Comparison of ENCODE assay signal across 14 cellular contexts in the genomic region with DNA sequence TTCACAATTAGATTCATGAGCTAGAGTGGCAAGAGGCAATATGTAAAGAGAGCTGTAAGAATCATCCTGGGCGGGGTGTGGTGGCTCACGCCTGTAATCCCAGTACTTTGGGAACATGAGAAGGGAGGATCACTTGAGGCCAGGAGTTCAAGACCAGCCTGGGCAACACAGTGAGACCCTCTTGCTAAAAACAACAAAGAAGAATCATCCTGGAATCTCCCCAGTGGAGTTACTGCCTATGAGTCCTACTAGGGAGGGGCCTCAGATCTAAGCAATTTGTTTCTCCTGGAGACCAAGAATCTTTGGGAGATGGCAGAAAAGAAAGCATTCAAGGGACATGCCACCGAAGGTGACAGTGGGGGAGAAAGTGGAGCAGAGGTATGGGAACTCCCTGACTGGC.
DNase-seq lines count a peak whose midpoint lies in the region; TF ChIP-seq lines count a peak whose summit lies in the region.
"Had no signal": no experiment of that assay in that cellular context is flagged by ENCODE, and none has a peak within 500 bp of the region (broad histone marks: within the 10 kb centered on the region; RNA-seq: fewer than 3 reads in every experiment).

No MANE protein-coding gene starts in this region.

- peak overlapping the region; percentile 58 for H3K27ac ChIP-seq in mesodermal cell (ENCODE audit: low read depth, low read length, severe bottlenecking)
- H3K27ac ChIP-seq in tibial nerve, result peak overlapping the region in 3 of 4 donors; percentile 31 to 78 (median 76)

- no peaks in the 10 kb centered on the region for H3K27me3 ChIP-seq in endocrine pancreas (ENCODE audit: control insufficient read depth, insufficient read depth, low read length)
- no peaks in the 10 kb centered on the region for H3K27me3 ChIP-seq in tibial nerve

- DNase-seq in T-helper 2 cell treated with Interferon-gamma antibody and Interleukin-4, amounts not matched to agents 5 μg/mL and 100 μg/mL, for 36 hours (ENCODE audit: low spot score), result no peak
- DNase-seq in T-helper 2 cell (no peak), tibial nerve (ENCODE audit: low spot score in 2 of 2) (no peak), NCI-H82 (lab: John Stamatoyannopoulos, UW) (no peak), posterior cingulate gyrus (no peak)
- DNase-seq in activated naive CD8-positive, alpha-beta T cell treated with anti-CD3 and anti-CD28 coated beads for 36 hours, result no peak
- DNase-seq: 8988T; activated CD4-positive, CD25-positive, alpha-beta regulatory T cell treated with anti-CD3 and anti-CD28 coated beads, Interleukin-2, amount 50 U/mL, for 72 hours; activated gamma-delta T cell; DMS53; NCI-H2029; RPMI8226 had no signal

- H3K4me1 ChIP-seq in endocrine pancreas (ENCODE audit: control insufficient read depth, insufficient read depth, low read length) (peaks cover 17% of the 10 kb centered on the region), mesodermal cell (ENCODE audit: control insufficient read depth, insufficient read depth, low read length, poor library complexity, severe bottlenecking) (peaks cover 51% of the 10 kb centered on the region), tibial nerve (peaks cover 3 to 80% (median 49%) of the 10 kb centered on the region in 4 donors)

- H3K9me3 Mint-ChIP-seq in T-helper 2 cell treated with Interferon-gamma antibody and Interleukin-4, amounts not matched to agents 5 μg/mL and 100 μg/mL, for 36 hours, result no peaks in the 10 kb centered on the region
- H3K9me3 Mint-ChIP-seq in activated naive CD8-positive, alpha-beta T cell treated with anti-CD3 and anti-CD28 coated beads for 36 hours, result no peaks in the 10 kb centered on the region

- H3K36me3 Mint-ChIP-seq in T-helper 2 cell treated with Interferon-gamma antibody and Interleukin-4, amounts not matched to agents 5 μg/mL and 100 μg/mL, for 36 hours (ENCODE audit: low read depth), result peaks cover 46% of the 10 kb centered on the region
- peaks cover 28% of the 10 kb centered on the region for H3K36me3 Mint-ChIP-seq in activated naive CD8-positive, alpha-beta T cell treated with anti-CD3 and anti-CD28 coated beads for 36 hours

- no peak for TF ChIP-seq EP300 in tibial nerve (IDR thresholded peaks at IDR 0.05)

- H3K9me3 ChIP-seq in endocrine pancreas (ENCODE audit: control insufficient read depth, low read length) (no peaks in the 10 kb centered on the region), mesodermal cell (ENCODE audit: control insufficient read depth, low read length) (no peaks in the 10 kb centered on the region), tibial nerve (no peaks in the 10 kb centered on the region)

- H3K4me3 ChIP-seq in endocrine pancreas (ENCODE audit: control insufficient read depth, insufficient read depth, low read length) (peak overlapping the region; percentile 69), mesodermal cell (ENCODE audit: extremely low read depth, insufficient read depth, low read length, poor library complexity, severe bottlenecking) (no peak overlapping the region), tibial nerve (no peak overlapping the region)

- no peak overlapping the region for H3K9ac ChIP-seq in endocrine pancreas (ENCODE audit: control insufficient read depth, insufficient read depth, low read length)

- peak overlapping the region; percentile 52 for H3K27ac Mint-ChIP-seq in T-helper 2 cell treated with Interferon-gamma antibody and Interleukin-4, amounts not matched to agents 5 μg/mL and 100 μg/mL, for 36 hours
- H3K27ac Mint-ChIP-seq in activated naive CD8-positive, alpha-beta T cell treated with anti-CD3 and anti-CD28 coated beads for 36 hours, result no peak overlapping the region

- intact Hi-C loops in posterior cingulate gyrus (cut with DNase I), result loop anchor here (10.0 kb wide), 1 partner anchor 61 kb away; no protein-coding TSS in a partner anchor

- H3K36me3 ChIP-seq in endocrine pancreas (ENCODE audit: control insufficient read depth, insufficient read depth, low read length) (no peaks in the 10 kb centered on the region), mesodermal cell (ENCODE audit: control insufficient read depth, insufficient read depth, low read length) (peaks cover 48% of the 10 kb centered on the region), tibial nerve (peaks cover 0 to 11% (median 0%) of the 10 kb centered on the region in 3 donors)

- no peak for TF ChIP-seq CTCF in tibial nerve (IDR thresholded peaks at IDR 0.05)

- no peak overlapping the region for H3K4me3 Mint-ChIP-seq in T-helper 2 cell treated with Interferon-gamma antibody and Interleukin-4, amounts not matched to agents 5 μg/mL and 100 μg/mL, for 36 hours
- no peak overlapping the region for H3K4me3 Mint-ChIP-seq in activated naive CD8-positive, alpha-beta T cell treated with anti-CD3 and anti-CD28 coated beads for 36 hours

- H3K27me3 Mint-ChIP-seq in T-helper 2 cell treated with Interferon-gamma antibody and Interleukin-4, amounts not matched to agents 5 μg/mL and 100 μg/mL, for 36 hours (ENCODE audit: low read depth), result no peaks in the 10 kb centered on the region
- no peaks in the 10 kb centered on the region for H3K27me3 Mint-ChIP-seq in activated naive CD8-positive, alpha-beta T cell treated with anti-CD3 and anti-CD28 coated beads for 36 hours

- WGBS in mesodermal cell (ENCODE audit: insufficient coverage in 2 of 2), 2 experiments, result 100% methylated on average over 3 of the region's 3 CpGs
- WGBS in tibial nerve, 2 donors, result 58 to 59% methylated on average over 3 of the region's 3 CpGs

- peaks cover 24% of the 10 kb centered on the region for H3K4me1 Mint-ChIP-seq in T-helper 2 cell treated with Interferon-gamma antibody and Interleukin-4, amounts not matched to agents 5 μg/mL and 100 μg/mL, for 36 hours (ENCODE audit: low read depth)
- H3K4me1 Mint-ChIP-seq in activated naive CD8-positive, alpha-beta T cell treated with anti-CD3 and anti-CD28 coated beads for 36 hours, result peaks cover 3% of the 10 kb centered on the region

- TF ChIP-seq POLR2A in tibial nerve (IDR thresholded peaks at IDR 0.05), result no peak
